ENCODE assay signal across 22 cellular contexts in the genomic region with DNA sequence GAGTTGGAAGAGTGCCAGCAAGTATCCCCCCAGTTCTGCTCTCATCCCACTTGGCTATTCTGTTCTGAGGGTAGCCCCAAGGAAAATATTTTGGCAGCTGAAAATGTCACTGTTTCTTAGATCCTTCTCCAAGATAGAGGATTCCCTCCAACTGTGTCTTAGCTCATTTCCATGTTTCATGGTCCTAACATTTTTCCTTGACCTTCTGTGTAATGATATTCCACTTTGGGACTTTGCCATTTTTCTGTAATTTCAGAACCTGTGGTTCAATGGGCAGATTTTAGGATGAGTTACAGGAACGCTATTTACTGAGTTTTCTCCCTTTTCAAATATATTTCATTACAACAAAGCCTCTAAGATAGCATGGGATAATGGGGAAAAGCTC. TPM values are rescaled to one million over a fixed set of nuclear protein-coding genes. Genes with fewer than 3 reads are reported as not detected.
DNase-seq lines count a peak whose midpoint lies in the region; ATAC-seq, FAIRE-seq and TF ChIP-seq lines count a peak whose summit lies in the region.
"Had no signal": no experiment of that assay in that cellular context is flagged by ENCODE, and none has a peak within 500 bp of the region (broad histone marks: within the 10 kb centered on the region; RNA-seq: fewer than 3 reads in every experiment).

No MANE protein-coding gene starts in this region.

- H3K4me1 ChIP-seq in mammary epithelial cell (ENCODE audit: insufficient read depth, low read length) (peaks cover 37% of the 10 kb centered on the region), HepG2 (ENCODE audit: insufficient read depth, low read length) (peaks cover 61% of the 10 kb centered on the region), transverse colon (peaks cover 14 to 68% (median 57%) of the 10 kb centered on the region in 4 donors)
- H3K4me1 ChIP-seq: HAP-1, SJCRH30 had no signal

- no peak for TF ChIP-seq POLR2A in HepG2 (IDR thresholded peaks at IDR 0.05; ENCODE audit: insufficient read depth in 1 of 2, low read depth in 2 of 2, low read length in 2 of 2)
- TF ChIP-seq POLR2A in transverse colon (IDR thresholded peaks at IDR 0.05) = no peak

- TF ChIP-seq RAD21 in HepG2 (CRISPR knock-in tag; IDR thresholded peaks at IDR 0.05) = no peak

- no peaks in the 10 kb centered on the region for H3K27me3 Mint-ChIP-seq in effector memory CD8-positive, alpha-beta T cell
- H3K27me3 Mint-ChIP-seq: stimulated activated naive B cell treated with anti-CD40 and anti-IgM and Interleukin-4, amounts not matched to agents 10 μg/mL and 1 μg/mL and 100 μg/mL, for 72 hours; T-cell had no signal

- H3K36me3 ChIP-seq in mammary epithelial cell (ENCODE audit: insufficient read depth, low read length) (no peaks in the 10 kb centered on the region), HepG2 (replicated peaks in 1 of 2; ENCODE audit: control insufficient read depth in 1 of 2, insufficient read depth in 2 of 2, low read length in 2 of 2) (no peaks in the 10 kb centered on the region; a peak in 1 of 5 replicates), transverse colon (no peaks in the 10 kb centered on the region)
- H3K36me3 ChIP-seq: esophagus squamous epithelium, HAP-1, SJCRH30, thoracic aorta had no signal

- POLR2A ChIA-PET in HepG2 (lab: Yijun Ruan, JAX) = interaction anchor here (1.0 kb wide), 1 partner anchor 67 kb away, joined by 3 read pairs; no protein-coding TSS in a partner anchor

- TF ChIP-seq CTCF in mammary epithelial cell (conservative IDR thresholded peaks at IDR 0.05 in 1 of 2, IDR thresholded peaks at IDR 0.05 in 1 of 2; ENCODE audit: extremely low read depth in 1 of 2, insufficient read depth in 1 of 2, low read depth in 1 of 2, low read length in 2 of 2) (no peak), HepG2 (CRISPR knock-in tag; IDR thresholded peaks at IDR 0.05) (no peak), transverse colon (IDR thresholded peaks at IDR 0.05) (no peak)

- dilution Hi-C loops in mammary epithelial cell (cut with HindIII; ENCODE audit: low sequenced_read_pairs) = no loop called here

- H3K9me3 ChIP-seq in mammary epithelial cell (replicated peaks; ENCODE audit: insufficient read depth, low read length) (no peaks in the 10 kb centered on the region), HepG2 (ENCODE audit: low read length) (no peaks in the 10 kb centered on the region), transverse colon (no peaks in the 10 kb centered on the region)
- H3K9me3 ChIP-seq: esophagus squamous epithelium, HAP-1, SJCRH30, thoracic aorta had no signal

- H3K27me3 ChIP-seq in mammary epithelial cell (ENCODE audit: insufficient read depth, low read length) (no peaks in the 10 kb centered on the region), HepG2 (ENCODE audit: control insufficient read depth in 1 of 2, insufficient read depth in 2 of 2, low read length in 2 of 2) (no peaks in the 10 kb centered on the region), transverse colon (no peaks in the 10 kb centered on the region)
- H3K27me3 ChIP-seq: esophagus squamous epithelium, SJCRH30 had no signal

- peaks cover 28 to 44% of the 10 kb centered on the region in 2 donors for H3K4me1 Mint-ChIP-seq in effector memory CD8-positive, alpha-beta T cell (ENCODE audit: low read depth in 2 of 2)

- ATAC-seq in HepG2 = no peak
- no peak for ATAC-seq in effector memory CD8-positive, alpha-beta T cell (replicated peaks)
- ATAC-seq: stimulated activated naive B cell treated with anti-CD40 and anti-IgM and Interleukin-4, amounts not matched to agents 10 μg/mL and 1 μg/mL and 100 μg/mL, for 72 hours; T-cell had no signal

- no peak overlapping the region for H3K9ac ChIP-seq in mammary epithelial cell (ENCODE audit: insufficient read depth, low read length)
- no peak overlapping the region for H3K9ac ChIP-seq in HepG2 (ENCODE audit: insufficient read depth, low read depth, low read length)
- H3K9ac ChIP-seq: KMS-11, parathyroid adenoma had no signal

- H3K4me3 Mint-ChIP-seq in effector memory CD8-positive, alpha-beta T cell = no peak overlapping the region
- H3K4me3 Mint-ChIP-seq: activated T-helper 1 cell treated with anti-CD3 and anti-CD28 coated beads, Interleukin-12 subunit alpha, Interleukin-12 subunit beta, Interleukin-2, Interleukin-4 antibody, amounts not matched to agents 30 ng/mL and 10 ng/mL and 1 ng/mL, durations not matched to agents 14 hours and 24 hours and 36 hours; nephron; stimulated activated naive B cell treated with anti-CD40 and anti-IgM and Interleukin-4, amounts not matched to agents 10 μg/mL and 1 μg/mL and 100 μg/mL, for 72 hours; T-cell had no signal

- no peaks in the 10 kb centered on the region for H3K9me3 Mint-ChIP-seq in effector memory CD8-positive, alpha-beta T cell
- H3K9me3 Mint-ChIP-seq: activated naive CD4-positive, alpha-beta T cell treated with anti-CD3 and anti-CD28 coated beads, Interleukin-2, amount 50 U/mL, for 72 hours; activated T-helper 1 cell treated with anti-CD3 and anti-CD28 coated beads, Interleukin-12 subunit alpha, Interleukin-12 subunit beta, Interleukin-2, Interleukin-4 antibody, amounts not matched to agents 30 ng/mL and 10 ng/mL and 1 ng/mL, durations not matched to agents 14 hours and 24 hours and 36 hours; nephron; stimulated activated naive B cell treated with anti-CD40 and anti-IgM and Interleukin-4, amounts not matched to agents 10 μg/mL and 1 μg/mL and 100 μg/mL, for 72 hours; T-cell had no signal

- no peaks in the 10 kb centered on the region for H4K20me1 ChIP-seq in mammary epithelial cell (ENCODE audit: insufficient read depth, low read length)
- peaks cover 23% of the 10 kb centered on the region for H4K20me1 ChIP-seq in HepG2 (ENCODE audit: insufficient read depth, low read length)

- CTCF ChIA-PET in mammary epithelial cell (lab: Charles Lee; ENCODE audit: low non-redundant PET) = interaction anchor here (0.8 kb wide), 1 partner anchor 8 kb away, joined by 3 read pairs; no protein-coding TSS in a partner anchor
- CTCF ChIA-PET in HepG2 (lab: Yijun Ruan, JAX; ENCODE audit: low intra/inter-chr PET ratio, low total read pairs) = no interaction called here

- H3K79me2 ChIP-seq in mammary epithelial cell (ENCODE audit: insufficient read depth, low read length) (no peaks in the 10 kb centered on the region), HepG2 (ENCODE audit: insufficient read depth, low read length) (no peaks in the 10 kb centered on the region)
- H3K79me2 ChIP-seq: parathyroid adenoma had no signal

- WGBS in mammary epithelial cell (ENCODE audit: low coverage, missing lambda C conversion rate) = 14% methylated on average over 1 of the region's 1 CpG
- WGBS in HepG2 (ENCODE audit: low lambda C conversion rate) = 27% methylated on average over 1 of the region's 1 CpG
- 82 to 87% methylated on average over 1 of the region's 1 CpG for WGBS in transverse colon (ENCODE audit: low coverage in 1 of 2), 2 donors

- H3K4me2 ChIP-seq in mammary epithelial cell (ENCODE audit: insufficient read depth, low read depth, low read length) = no peak overlapping the region
- H3K4me2 ChIP-seq in HepG2 (ENCODE audit: low read depth, low read length) = peak overlapping the region; percentile 29
- H3K4me2 ChIP-seq: KMS-11 had no signal

- in situ Hi-C loops in mammary epithelial cell (cut with MboI; ENCODE audit: low sequenced_read_pairs in 2 of 2) (no loop called here), HepG2 (cut with HindIII; ENCODE audit: extremely low pct_ligation_motif_present, low pct_unique_long_range_greater_than_20kb) (no loop called here), transverse colon (cut with MboI; ENCODE audit: low pct_ligation_motif_present in 1 of 4, low pct_unique_long_range_greater_than_20kb in 1 of 4, low sequenced_read_pairs in 3 of 4) (loop anchor here in 2 of 4 donors (10.0 kb wide), 2 partner anchors 61 to 71 kb away; a partner anchor contains a TSS)

- no peak for TF ChIP-seq EP300 in HepG2 (IDR thresholded peaks at IDR 0.05; ENCODE audit: low read depth in 2 of 2, low read length in 2 of 2)
- TF ChIP-seq EP300 in HepG2 (CRISPR knock-in tag; IDR thresholded peaks at IDR 0.05; ENCODE audit: borderline replicate concordance) = no peak
- no peak for TF ChIP-seq EP300 in transverse colon (IDR thresholded peaks at IDR 0.05; ENCODE audit: low read depth)

- H3K27ac Mint-ChIP-seq in effector memory CD8-positive, alpha-beta T cell = peak overlapping the region in 1 of 2 donors; percentile 86
- H3K27ac Mint-ChIP-seq: activated naive CD4-positive, alpha-beta T cell treated with anti-CD3 and anti-CD28 coated beads, Interleukin-2, amount 50 U/mL, for 72 hours; nephron; stimulated activated naive B cell treated with anti-CD40 and anti-IgM and Interleukin-4, amounts not matched to agents 10 μg/mL and 1 μg/mL and 100 μg/mL, for 72 hours; T-cell had no signal

- intact Hi-C loops in mammary epithelial cell (cut with micrococcal nuclease) (no loop called here), HepG2 (cut with micrococcal nuclease; ENCODE audit: unreplicated experiment) (loop anchor here (2.0 kb wide), 2 partner anchors 23 to 67 kb away; no protein-coding TSS in a partner anchor), transverse colon (cut with DNase I; ENCODE audit: low total_unique reads) (no loop called here)

- DNase-seq in LHCN-M2 (ENCODE audit: low read depth) (peak; percentile 55), mammary epithelial cell (no peak), HepG2 (ENCODE audit: low spot score) (no peak), transverse colon (no peak), NCI-H1417 (lab: John Stamatoyannopoulos, UW) (no peak), NCI-H1417 treated with DMSO at 0.1 percent for 48 hours (lab: John Stamatoyannopoulos, UW) (no peak)
- DNase-seq in effector memory CD8-positive, alpha-beta T cell = no peak
- DNase-seq: esophagus squamous epithelium; head of caudate nucleus; NCI-H1930; NCI-H226; NCI-H82; SJCRH30; stimulated activated naive B cell treated with anti-CD40 and anti-IgM and Interleukin-4, amounts not matched to agents 10 μg/mL and 1 μg/mL and 100 μg/mL, for 72 hours; T-cell had no signal

- peak overlapping the region; percentile 52 for H2AFZ ChIP-seq in mammary epithelial cell (ENCODE audit: low read depth, low read length)
- H2AFZ ChIP-seq in HepG2 (ENCODE audit: low read length) = no peak overlapping the region
- H2AFZ ChIP-seq: parathyroid adenoma had no signal

- no TSS peak for BruUV-seq in mammary epithelial cell (replicated peaks; lab: Mats Ljungman, UMichigan)
- no TSS peak for BruUV-seq in HepG2 (replicated peaks; lab: Mats Ljungman, UMichigan)

- peaks cover 6% of the 10 kb centered on the region for H3K36me3 Mint-ChIP-seq in effector memory CD8-positive, alpha-beta T cell (ENCODE audit: insufficient read depth)
- H3K36me3 Mint-ChIP-seq: activated naive CD4-positive, alpha-beta T cell treated with anti-CD3 and anti-CD28 coated beads, Interleukin-2, amount 50 U/mL, for 72 hours had no signal

- no peak overlapping the region for H3K27ac ChIP-seq in mammary epithelial cell (ENCODE audit: insufficient read depth, low read depth, low read length)
- no peak overlapping the region for H3K27ac ChIP-seq in HepG2 (ENCODE audit: extremely low read length, insufficient read depth, low read length)
- H3K27ac ChIP-seq in transverse colon = peak overlapping the region; percentile 76 to 87 (median 82)
- H3K27ac ChIP-seq: KMS-11, parathyroid adenoma, SJCRH30, thoracic aorta had no signal

- H3K4me3 ChIP-seq in mammary epithelial cell (replicated peaks in 1 of 3; ENCODE audit: insufficient read depth in 1 of 3, low read depth in 2 of 3, low read length in 3 of 3) = no peak overlapping the region
- no peak overlapping the region for H3K4me3 ChIP-seq in HepG2 (replicated peaks in 1 of 3; ENCODE audit: insufficient read depth in 1 of 3, low read depth in 2 of 3, low read length in 3 of 3)
- no peak overlapping the region for H3K4me3 ChIP-seq in transverse colon
- H3K4me3 ChIP-seq: esophagus squamous epithelium, HAP-1, SJCRH30, thoracic aorta had no signal

- FAIRE-seq in HepG2 (lab: Jason Lieb, UNC) = no peak

RNA-seq across cellular contexts. Expression of a gene that starts 34.7 kb away (rescaled TPM):
- total RNA-seq in LHCN-M2 (2014; rRNA removed) = 18.0 and 22.2 TPM in 2 replicates
- 10.3 TPM for polyA plus RNA-seq in LHCN-M2 (2012)
- 10 to 100 TPM; 10.4 to 13.3 TPM for total RNA-seq in mammary epithelial cell
- 14.6 TPM for polyA plus RNA-seq in mammary epithelial cell
- polyA minus RNA-seq in mammary epithelial cell = 5.1 TPM
- 30.7 and 42.1 TPM in 2 replicates for total RNA-seq in HepG2 (2016; rRNA removed; fragmentation: Illumina TruSeq; extraction: Trizol)
- total RNA-seq in HepG2 (2016; cell fraction: cytosol; rRNA removed; fragmentation: Illumina TruSeq; extraction: Trizol; ENCODE audit: low read depth) = 6.5 and 7.7 TPM in 2 replicates
- total RNA-seq in HepG2 (2016; cell fraction: insoluble cytoplasmic fraction; rRNA removed; fragmentation: Illumina TruSeq; extraction: Trizol) = 30.0 and 42.5 TPM in 2 replicates
- 17.1 and 17.3 TPM in 2 replicates for total RNA-seq in HepG2 (2016; cell fraction: membrane; rRNA removed; fragmentation: Illumina TruSeq; extraction: Trizol)
- total RNA-seq in HepG2 (2016; cell fraction: nucleus; rRNA removed; fragmentation: Illumina TruSeq; extraction: Trizol) = 16.1 and 17.3 TPM in 2 replicates
- 23.8 and 30.0 TPM in 2 replicates for polyA plus RNA-seq in HepG2 (2011; rRNA removed)
- polyA plus RNA-seq in HepG2 (2011; cell fraction: cytosol; rRNA removed) = 23.3 and 26.7 TPM in 2 replicates
- polyA plus RNA-seq in HepG2 (2011; cell fraction: nucleus; rRNA removed) = 12.3 and 14.8 TPM in 2 replicates
- 20.2 and 22.8 TPM in 2 replicates for polyA plus RNA-seq in HepG2 (2012)
- polyA plus RNA-seq in HepG2 (2016; cell fraction: cytosol; fragmentation: Illumina TruSeq; extraction: Trizol; ENCODE audit: low read depth) = 5.5 and 6.1 TPM in 2 replicates
- 35.8 and 40.0 TPM in 2 replicates for polyA plus RNA-seq in HepG2 (2016; cell fraction: insoluble cytoplasmic fraction; fragmentation: Illumina TruSeq; extraction: Trizol; ENCODE audit: low read depth)
- polyA plus RNA-seq in HepG2 (2016; cell fraction: membrane; fragmentation: Illumina TruSeq; extraction: Trizol; ENCODE audit: low read depth) = 11.3 and 13.4 TPM in 2 replicates
- 14.3 and 14.5 TPM in 2 replicates for polyA plus RNA-seq in HepG2 (2016; cell fraction: nucleus; fragmentation: Illumina TruSeq; extraction: Trizol; ENCODE audit: insufficient read depth, low read depth)
- 47.0 and 114 TPM in 2 replicates for polyA minus RNA-seq in HepG2 (2011; rRNA and poly(A)+ RNA removed; ENCODE audit: low replicate concordance)
- 20.4 and 25.8 TPM in 2 replicates for polyA minus RNA-seq in HepG2 (2011; cell fraction: cytosol; rRNA and poly(A)+ RNA removed)
- polyA minus RNA-seq in HepG2 (2011; cell fraction: nucleus; rRNA and poly(A)+ RNA removed) = 19.6 and 28.0 TPM in 2 replicates
- total RNA-seq in transverse colon = 10 to 100 TPM; 50.5 to 90.2 (median 65.3) TPM

RNA-seq across cellular contexts. Expression of a gene that starts 44.0 kb away (rescaled TPM):
- total RNA-seq in LHCN-M2 (2014; rRNA removed) = 0.06 TPM in 1 of 2 replicates, not detected in the other
- polyA plus RNA-seq in LHCN-M2 (2012) = 0.05 TPM
- 1 to 10 TPM; 2.5 to 2.7 TPM for total RNA-seq in mammary epithelial cell
- 0.59 TPM for polyA plus RNA-seq in mammary epithelial cell
- polyA minus RNA-seq in mammary epithelial cell = not detected
- total RNA-seq in HepG2 (2016; rRNA removed; fragmentation: Illumina TruSeq; extraction: Trizol) = 0.38 TPM in 1 of 2 replicates, not detected in the other
- 0.40 and 0.71 TPM in 2 replicates for total RNA-seq in HepG2 (2016; cell fraction: cytosol; rRNA removed; fragmentation: Illumina TruSeq; extraction: Trizol; ENCODE audit: low read depth)
- 0.37 TPM in 1 of 2 replicates, not detected in the other for total RNA-seq in HepG2 (2016; cell fraction: insoluble cytoplasmic fraction; rRNA removed; fragmentation: Illumina TruSeq; extraction: Trizol)
- 0.21 and 0.37 TPM in 2 replicates for total RNA-seq in HepG2 (2016; cell fraction: membrane; rRNA removed; fragmentation: Illumina TruSeq; extraction: Trizol)
- 0.34 and 0.56 TPM in 2 replicates for total RNA-seq in HepG2 (2016; cell fraction: nucleus; rRNA removed; fragmentation: Illumina TruSeq; extraction: Trizol)
- polyA plus RNA-seq in HepG2 (2011; rRNA removed) = 0.78 and 2.1 TPM in 2 replicates
- polyA plus RNA-seq in HepG2 (2011; cell fraction: cytosol; rRNA removed) = 0.10 and 0.12 TPM in 2 replicates
- 7.7 and 12.3 TPM in 2 replicates for polyA plus RNA-seq in HepG2 (2011; cell fraction: nucleus; rRNA removed)
- polyA plus RNA-seq in HepG2 (2012) = 0.89 and 1.8 TPM in 2 replicates
- not detected in 2 replicates for polyA plus RNA-seq in HepG2 (2016; cell fraction: cytosol; fragmentation: Illumina TruSeq; extraction: Trizol; ENCODE audit: low read depth)
- not detected in 2 replicates for polyA plus RNA-seq in HepG2 (2016; cell fraction: insoluble cytoplasmic fraction; fragmentation: Illumina TruSeq; extraction: Trizol; ENCODE audit: low read depth)
- not detected in 2 replicates for polyA plus RNA-seq in HepG2 (2016; cell fraction: membrane; fragmentation: Illumina TruSeq; extraction: Trizol; ENCODE audit: low read depth)
- 2.0 and 2.1 TPM in 2 replicates for polyA plus RNA-seq in HepG2 (2016; cell fraction: nucleus; fragmentation: Illumina TruSeq; extraction: Trizol; ENCODE audit: insufficient read depth, low read depth)
- 2.2 and 2.4 TPM in 2 replicates for polyA minus RNA-seq in HepG2 (2011; rRNA and poly(A)+ RNA removed; ENCODE audit: low replicate concordance)
- 0.30 TPM in 1 of 2 replicates, not detected in the other for polyA minus RNA-seq in HepG2 (2011; cell fraction: cytosol; rRNA and poly(A)+ RNA removed)
- polyA minus RNA-seq in HepG2 (2011; cell fraction: nucleus; rRNA and poly(A)+ RNA removed) = 3.2 and 5.2 TPM in 2 replicates
- 10 to 100 TPM in 3 of 4 donors, 1 to 10 TPM in 1; 5.4 to 18.4 (median 15.7) TPM for total RNA-seq in transverse colon

RNA-seq across cellular contexts. Expression of a gene that starts 50.8 kb away (rescaled TPM):
- total RNA-seq in LHCN-M2 (2014; rRNA removed) (21.3 and 22.8 TPM in 2 replicates), mammary epithelial cell (10 to 100 TPM; 30.2 to 42.5 TPM), HepG2 (2016; rRNA removed; fragmentation: Illumina TruSeq; extraction: Trizol) (24.8 and 35.5 TPM in 2 replicates), transverse colon (100 to 1,000 TPM in 3 of 4 donors, 10 to 100 TPM in 1; 50.4 to 114 (median 106) TPM)
- 30.3 TPM for polyA plus RNA-seq in LHCN-M2 (2012)
- polyA plus RNA-seq in mammary epithelial cell (35.9 TPM), HepG2 (2011; rRNA removed) (49.4 and 60.7 TPM in 2 replicates)
- polyA minus RNA-seq in mammary epithelial cell = 22.3 TPM
- 5.6 and 5.7 TPM in 2 replicates for total RNA-seq in HepG2 (2016; cell fraction: cytosol; rRNA removed; fragmentation: Illumina TruSeq; extraction: Trizol; ENCODE audit: low read depth)
- total RNA-seq in HepG2 (2016; cell fraction: insoluble cytoplasmic fraction; rRNA removed; fragmentation: Illumina TruSeq; extraction: Trizol) = 24.2 and 37.7 TPM in 2 replicates
- 10.3 and 10.6 TPM in 2 replicates for total RNA-seq in HepG2 (2016; cell fraction: membrane; rRNA removed; fragmentation: Illumina TruSeq; extraction: Trizol)
- 27.6 TPM in 2 replicates for total RNA-seq in HepG2 (2016; cell fraction: nucleus; rRNA removed; fragmentation: Illumina TruSeq; extraction: Trizol)
- polyA plus RNA-seq in HepG2 (2011; cell fraction: cytosol; rRNA removed) = 45.0 and 48.2 TPM in 2 replicates
- polyA plus RNA-seq in HepG2 (2011; cell fraction: nucleus; rRNA removed) = 83.0 and 83.9 TPM in 2 replicates
- polyA plus RNA-seq in HepG2 (2012) = 34.1 and 38.6 TPM in 2 replicates
- 5.2 and 5.3 TPM in 2 replicates for polyA plus RNA-seq in HepG2 (2016; cell fraction: cytosol; fragmentation: Illumina TruSeq; extraction: Trizol; ENCODE audit: low read depth)
- 27.2 and 31.3 TPM in 2 replicates for polyA plus RNA-seq in HepG2 (2016; cell fraction: insoluble cytoplasmic fraction; fragmentation: Illumina TruSeq; extraction: Trizol; ENCODE audit: low read depth)
- polyA plus RNA-seq in HepG2 (2016; cell fraction: membrane; fragmentation: Illumina TruSeq; extraction: Trizol; ENCODE audit: low read depth) = 8.6 and 9.8 TPM in 2 replicates
- 62.0 and 62.4 TPM in 2 replicates for polyA plus RNA-seq in HepG2 (2016; cell fraction: nucleus; fragmentation: Illumina TruSeq; extraction: Trizol; ENCODE audit: insufficient read depth, low read depth)
- 12.3 and 51.1 TPM in 2 replicates for polyA minus RNA-seq in HepG2 (2011; rRNA and poly(A)+ RNA removed; ENCODE audit: low replicate concordance)
- polyA minus RNA-seq in HepG2 (2011; cell fraction: cytosol; rRNA and poly(A)+ RNA removed) = 13.9 and 15.4 TPM in 2 replicates
- polyA minus RNA-seq in HepG2 (2011; cell fraction: nucleus; rRNA and poly(A)+ RNA removed) = 14.2 and 14.8 TPM in 2 replicates

RNA-seq across cellular contexts. Expression of a gene that starts 52.2 kb away (rescaled TPM):
- 70.3 and 88.3 TPM in 2 replicates for total RNA-seq in LHCN-M2 (2014; rRNA removed)
- 85.3 TPM for polyA plus RNA-seq in LHCN-M2 (2012)
- 10 to 100 TPM; 56.1 to 73.5 TPM for total RNA-seq in mammary epithelial cell
- 74.1 TPM for polyA plus RNA-seq in mammary epithelial cell
- polyA minus RNA-seq in mammary epithelial cell = 109 TPM
- total RNA-seq in HepG2 (2016; rRNA removed; fragmentation: Illumina TruSeq; extraction: Trizol) = 59.7 and 86.0 TPM in 2 replicates
- total RNA-seq in HepG2 (2016; cell fraction: cytosol; rRNA removed; fragmentation: Illumina TruSeq; extraction: Trizol; ENCODE audit: low read depth) = 29.5 and 34.8 TPM in 2 replicates
- total RNA-seq in HepG2 (2016; cell fraction: insoluble cytoplasmic fraction; rRNA removed; fragmentation: Illumina TruSeq; extraction: Trizol) = 56.6 and 88.6 TPM in 2 replicates
- total RNA-seq in HepG2 (2016; cell fraction: membrane; rRNA removed; fragmentation: Illumina TruSeq; extraction: Trizol) = 119 and 127 TPM in 2 replicates
- total RNA-seq in HepG2 (2016; cell fraction: nucleus; rRNA removed; fragmentation: Illumina TruSeq; extraction: Trizol) = 52.2 and 63.7 TPM in 2 replicates
- polyA plus RNA-seq in HepG2 (2011; rRNA removed) = 134 and 137 TPM in 2 replicates
- 145 and 149 TPM in 2 replicates for polyA plus RNA-seq in HepG2 (2011; cell fraction: cytosol; rRNA removed)
- polyA plus RNA-seq in HepG2 (2011; cell fraction: nucleus; rRNA removed) = 127 and 155 TPM in 2 replicates
- 82.7 and 89.2 TPM in 2 replicates for polyA plus RNA-seq in HepG2 (2012)
- 47.5 and 51.2 TPM in 2 replicates for polyA plus RNA-seq in HepG2 (2016; cell fraction: cytosol; fragmentation: Illumina TruSeq; extraction: Trizol; ENCODE audit: low read depth)
- polyA plus RNA-seq in HepG2 (2016; cell fraction: insoluble cytoplasmic fraction; fragmentation: Illumina TruSeq; extraction: Trizol; ENCODE audit: low read depth) = 51.2 and 58.4 TPM in 2 replicates
- polyA plus RNA-seq in HepG2 (2016; cell fraction: membrane; fragmentation: Illumina TruSeq; extraction: Trizol; ENCODE audit: low read depth) = 95.6 and 101 TPM in 2 replicates
- 84.0 and 89.2 TPM in 2 replicates for polyA plus RNA-seq in HepG2 (2016; cell fraction: nucleus; fragmentation: Illumina TruSeq; extraction: Trizol; ENCODE audit: insufficient read depth, low read depth)
- 148 and 315 TPM in 2 replicates for polyA minus RNA-seq in HepG2 (2011; rRNA and poly(A)+ RNA removed; ENCODE audit: low replicate concordance)
- 63.9 and 70.8 TPM in 2 replicates for polyA minus RNA-seq in HepG2 (2011; cell fraction: cytosol; rRNA and poly(A)+ RNA removed)
- polyA minus RNA-seq in HepG2 (2011; cell fraction: nucleus; rRNA and poly(A)+ RNA removed) = 91.3 and 97.2 TPM in 2 replicates
- total RNA-seq in transverse colon = 100 to 1,000 TPM in 2 of 4 donors, 10 to 100 TPM in 2; 37.8 to 226 (median 102) TPM

Comparison
In these comparisons a context has a peak if more than half of its experiments do, and no peak if none do; other contexts are left out.
1. H3K27ac ChIP-seq: peak in transverse colon (4 of 4); none in mammary epithelial cell (single experiment) and HepG2 (single experiment).